In the genomic region with DNA sequence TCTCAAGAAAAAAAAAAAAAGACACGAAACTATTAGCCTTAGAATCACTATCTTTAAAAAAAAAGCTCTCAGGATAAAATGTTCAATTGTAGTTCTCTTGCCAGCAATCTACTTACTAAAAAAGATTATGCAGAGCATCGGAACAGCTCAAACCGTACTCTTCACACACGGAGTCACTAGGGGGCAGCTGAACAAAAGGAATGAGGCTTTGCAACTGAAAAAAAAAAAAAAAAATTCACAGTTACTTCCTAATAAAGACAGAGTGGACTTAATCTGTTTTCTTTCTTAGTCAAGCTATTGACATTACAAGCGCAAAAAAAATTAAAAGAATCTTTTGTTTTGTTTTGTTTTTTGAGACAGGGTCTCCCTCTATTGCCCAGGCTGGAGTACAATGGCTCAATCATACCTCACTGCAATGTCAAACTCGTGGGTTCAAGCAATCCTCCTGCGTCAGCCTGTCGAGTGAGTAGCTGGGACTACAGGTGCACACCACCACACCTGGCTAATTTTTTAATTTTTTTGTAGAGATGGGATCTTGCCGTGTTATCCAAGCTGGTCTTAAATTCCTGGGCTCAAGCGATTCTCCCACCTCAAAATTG, we compare ENCODE assay signal across 8 cellular contexts. TPM values are rescaled to one million over a fixed set of nuclear protein-coding genes. Genes with fewer than 3 reads are reported as not detected.
DNase-seq lines count a peak whose midpoint lies in the region; ATAC-seq and TF ChIP-seq lines count a peak whose summit lies in the region.

No MANE protein-coding gene starts in this region.

- H3K4me1 ChIP-seq in foreskin keratinocyte (peaks cover 3% of the 10 kb centered on the region), ovary (ENCODE audit: insufficient read depth) (no peaks in the 10 kb centered on the region)

- no peak for TF ChIP-seq EP300 in ovary (IDR thresholded peaks at IDR 0.05)

- 40 to 45% (median 45%) methylated on average over 10 of the region's 10 CpGs for WGBS in ovary, 3 donors

- intact Hi-C loops in ovary (cut with DNase I): loop anchor here in 2 of 4 donors (10.0 kb wide), 2 partner anchors 327 to 337 kb away; no protein-coding TSS in a partner anchor

- DNase-seq in COLO829 (ENCODE audit: low spot score) (peak; percentile 65), HFF-Myc (ENCODE audit: extremely low read depth, low read depth) (no peak), NCI-H82 (lab: John Stamatoyannopoulos, UW) (peak; percentile 69), foreskin keratinocyte (peak in 1 of 2 donors; percentile 28), ovary (peak in 4 of 5 donors; percentile 42 to 64 (median 52))
- DNase-seq in activated T-cell treated with anti-CD3 and anti-CD28 coated beads, Interleukin-2, amount 50 U/mL, for 1 hour: peak; percentile 33

- TF ChIP-seq POLR2A in ovary (IDR thresholded peaks at IDR 0.05): no peak

- no peaks in the 10 kb centered on the region for H3K36me3 ChIP-seq in ovary

- TF ChIP-seq CTCF in HFF-Myc (IDR thresholded peaks at IDR 0.05; ENCODE audit: low read depth, low read length, missing control alignments) (peak; percentile 62), foreskin keratinocyte (conservative IDR thresholded peaks at IDR 0.05) (peak; percentile 72), ovary (IDR thresholded peaks at IDR 0.05) (peak; percentile 41 to 46 (median 42))

- H3K4me3 ChIP-seq in HFF-Myc (replicated peaks; ENCODE audit: low read depth, low read length): no peak overlapping the region
- H3K4me3 ChIP-seq in ovary: no peak overlapping the region

- no peaks in the 10 kb centered on the region for H3K9me3 ChIP-seq in ovary

- ATAC-seq in foreskin keratinocyte: peak; percentile 34
- ATAC-seq in HG03432 (IDR thresholded peaks at IDR 0.05; ENCODE audit: unreplicated experiment): no peak
- no peak for ATAC-seq in GM18520 (IDR thresholded peaks at IDR 0.05; ENCODE audit: unreplicated experiment)

- H3K27me3 ChIP-seq in foreskin keratinocyte: no peaks in the 10 kb centered on the region
- H3K27me3 ChIP-seq in ovary: no peaks in the 10 kb centered on the region

- H3K27ac ChIP-seq in foreskin keratinocyte: no peak overlapping the region
- no peak overlapping the region for H3K27ac ChIP-seq in ovary

RNA-seq across cellular contexts. Expression of a gene that starts 11.5 kb away (rescaled TPM):
- 11.6 and 13.2 TPM in 2 replicates for total RNA-seq in foreskin keratinocyte
- polyA plus RNA-seq in foreskin keratinocyte: 2.8 and 4.1 TPM in 2 replicates
- total RNA-seq in ovary: 10 to 100 TPM in 3 of 7 donors, 1 to 10 TPM in 4; 5.2 to 14.5 (median 9.0) TPM
- 10 to 100 TPM in 1 of 2 donors, 1 to 10 TPM in 1; 5.9 to 15.9 TPM for polyA plus RNA-seq in ovary

RNA-seq across cellular contexts. Expression of a gene that starts 11.8 kb away (rescaled TPM):
- 62.9 and 66.3 TPM in 2 replicates for total RNA-seq in foreskin keratinocyte
- polyA plus RNA-seq in foreskin keratinocyte: 65.5 and 71.6 TPM in 2 replicates
- total RNA-seq in ovary: 10 to 100 TPM; 16.1 to 37.1 (median 17.8) TPM
- 10 to 100 TPM; 14.1 to 18.2 TPM for polyA plus RNA-seq in ovary

RNA-seq across cellular contexts. Expression of a gene that starts 26.8 kb away (rescaled TPM):
- total RNA-seq in foreskin keratinocyte: 0.04 TPM in 1 of 2 replicates, not detected in the other
- 0.02 and 0.04 TPM in 2 replicates for polyA plus RNA-seq in foreskin keratinocyte
- 1 to 10 TPM in 2 of 7 donors, under 1 TPM in 4, not detected in 1; 0.18 to 9.0 (median 0.72) TPM for total RNA-seq in ovary
- polyA plus RNA-seq in ovary: under 1 TPM; 0.23 to 0.58 TPM

RNA-seq across cellular contexts. Expression of a gene that starts 33.9 kb away (rescaled TPM):
- total RNA-seq in foreskin keratinocyte: 0.14 and 0.28 TPM in 2 replicates
- polyA plus RNA-seq in foreskin keratinocyte: 0.06 and 0.09 TPM in 2 replicates
- 1 to 10 TPM in 1 of 7 donors, under 1 TPM in 1, not detected in 5; 0.57 to 1.5 TPM for total RNA-seq in ovary
- under 1 TPM in 1 of 2 donors, not detected in 1; 0.15 TPM for polyA plus RNA-seq in ovary
